In genomic region chr15:92821491-92822116, GRCh38 we compare ENCODE assay signal across 9 cellular contexts.
A peak's percentile ranks its signal among the peaks of the same experiment; 100 is the strongest.
DNase-seq lines count a peak whose midpoint lies in the region; TF ChIP-seq lines count a peak whose summit lies in the region.
"Had no signal": no experiment of that assay in that cellular context is flagged by ENCODE, and none has a peak within 500 bp of the region (broad histone marks: within the 10 kb centered on the region; RNA-seq: fewer than 3 reads in every experiment).

No MANE protein-coding gene starts in this region.

- CTCF ChIA-PET in Calu3 (lab: Charles Lee): interaction anchor here (0.5 to 4.1 kb wide), 8 partner anchors 10 to 100 kb away, joined by 3 to 24 read pairs (median 4); partner anchors contain the start of gene CHD2

- peak overlapping the region; percentile 68 for H3K27ac Mint-ChIP-seq in Calu3 (ENCODE audit: unreplicated experiment)
- peak overlapping the region; percentile 99 for H3K27ac Mint-ChIP-seq in nephron progenitor cell

- no peaks in the 10 kb centered on the region for H3K27me3 Mint-ChIP-seq in Calu3 (ENCODE audit: unreplicated experiment)
- H3K27me3 Mint-ChIP-seq in nephron progenitor cell (ENCODE audit: low read depth, poor library complexity): no peaks in the 10 kb centered on the region

- H3K36me3 Mint-ChIP-seq in Calu3 (ENCODE audit: insufficient read depth, unreplicated experiment) (peaks cover 12% of the 10 kb centered on the region), nephron progenitor cell (ENCODE audit: low read depth) (no peaks in the 10 kb centered on the region)

- BruUV-seq in Calu3 (replicated peaks; lab: Mats Ljungman, UMichigan): no TSS peak

- no peaks in the 10 kb centered on the region for H3K9me3 Mint-ChIP-seq in Calu3 (ENCODE audit: low read depth, unreplicated experiment)
- H3K9me3 Mint-ChIP-seq in nephron progenitor cell: no peaks in the 10 kb centered on the region

- DNase-seq in Calu3 (no peak), NB4 (ENCODE audit: low read depth) (peak; percentile 56), astrocyte of the spinal cord (ENCODE audit: low read depth, low spot score) (peak; percentile 52), nephron progenitor cell (no peak), NCI-H2227 treated with DMSO at 0.1 percent for 48 hours (lab: John Stamatoyannopoulos, UW) (no peak), OCI-M1 (lab: John Stamatoyannopoulos, UW) (no peak), erythroblast (lab: John Stamatoyannopoulos, UW) (no peak), posterior vena cava (ENCODE audit: low spot score) (no peak)
- DNase-seq: NCI-H446 treated with DMSO at 0.1 percent for 48 hours had no signal

- H3K4me3 ChIP-seq in NB4 (ENCODE audit: low read depth, low read length): no peak overlapping the region
- H3K4me3 ChIP-seq in astrocyte of the spinal cord (ENCODE audit: low read depth, low read length): no peak overlapping the region

- TF ChIP-seq CTCF in Calu3 (IDR thresholded peaks at IDR 0.05; ENCODE audit: unreplicated experiment) (no peak), NB4 (IDR thresholded peaks at IDR 0.05; ENCODE audit: low read depth, low read length) (no peak), astrocyte of the spinal cord (IDR thresholded peaks at IDR 0.05; ENCODE audit: low read depth, low read length) (no peak), nephron progenitor cell (IDR thresholded peaks at IDR 0.05) (no peak)

- H3K4me1 Mint-ChIP-seq in Calu3 (ENCODE audit: low read depth, unreplicated experiment): peaks cover 52% of the 10 kb centered on the region
- H3K4me1 Mint-ChIP-seq in nephron progenitor cell: peaks cover 87% of the 10 kb centered on the region

- intact Hi-C loops in Calu3 (cut with micrococcal nuclease; ENCODE audit: unreplicated experiment) (no loop called here), posterior vena cava (cut with DNase I) (no loop called here)

- TF ChIP-seq POLR2A in NB4 (IDR thresholded peaks at IDR 0.05; ENCODE audit: extremely low read depth, insufficient read length) (no peak), erythroblast (IDR thresholded peaks at IDR 0.05; ENCODE audit: low read length) (no peak)

- no peak overlapping the region for H3K4me3 Mint-ChIP-seq in Calu3 (ENCODE audit: low read depth, unreplicated experiment)
- H3K4me3 Mint-ChIP-seq in nephron progenitor cell: peak overlapping the region; percentile 66

- in situ Hi-C loops in astrocyte of the spinal cord (cut with HindIII; ENCODE audit: low sequenced_read_pairs): no loop called here

Comparison
In these comparisons a context has a peak if more than half of its experiments do, and no peak if none do; other contexts are left out.
1. DNase-seq: peak in NB4 (single experiment) and astrocyte of the spinal cord (single experiment); none in Calu3 (single experiment), nephron progenitor cell (single experiment), NCI-H2227 treated with DMSO at 0.1 percent for 48 hours (single experiment), OCI-M1 (single experiment), erythroblast (0 of 2) and posterior vena cava (single experiment).